ENCODE assay signal across 17 cellular contexts in genomic region chr2:237615631-237616249, GRCh38. TPM values are rescaled to one million over a fixed set of nuclear protein-coding genes. Genes with fewer than 3 reads are reported as not detected.
DNase-seq lines count a peak whose midpoint lies in the region; ATAC-seq and TF ChIP-seq lines count a peak whose summit lies in the region.
"Had no signal": no experiment of that assay in that cellular context is flagged by ENCODE, and none has a peak within 500 bp of the region (broad histone marks: within the 10 kb centered on the region; RNA-seq: fewer than 3 reads in every experiment).

No MANE protein-coding gene starts in this region.

- H3K9me3 Mint-ChIP-seq in CD4-positive, alpha-beta memory T cell, result no peaks in the 10 kb centered on the region
- H3K9me3 Mint-ChIP-seq in chondrocyte (ENCODE audit: low read depth), result peaks cover 4% of the 10 kb centered on the region

- peak overlapping the region in 4 of 7 donors; percentile 8 to 91 (median 43) for H3K27ac Mint-ChIP-seq in CD4-positive, alpha-beta memory T cell
- H3K27ac Mint-ChIP-seq in chondrocyte (ENCODE audit: unreplicated experiment), result peak overlapping the region; percentile 75

- WGBS in smooth muscle cell (ENCODE audit: low lambda C conversion rate), result 72% methylated on average over 4 of the region's 4 CpGs

- intact Hi-C loops in CD4-positive, alpha-beta memory T cell (cut with micrococcal nuclease), result no loop called here

- H3K79me2 ChIP-seq in smooth muscle cell (ENCODE audit: low read depth), result no peaks in the 10 kb centered on the region

- no peak overlapping the region for H3K4me3 Mint-ChIP-seq in CD4-positive, alpha-beta memory T cell
- no peak overlapping the region for H3K4me3 Mint-ChIP-seq in chondrocyte (ENCODE audit: unreplicated experiment)

- TF ChIP-seq CTCF in chondrocyte (IDR thresholded peaks at IDR 0.05), result no peak
- TF ChIP-seq CTCF in smooth muscle cell (IDR thresholded peaks at IDR 0.05; ENCODE audit: borderline replicate concordance, insufficient read depth, poor library complexity, severe bottlenecking), result no peak

- no peaks in the 10 kb centered on the region for H3K36me3 Mint-ChIP-seq in CD4-positive, alpha-beta memory T cell
- H3K36me3 Mint-ChIP-seq in chondrocyte (ENCODE audit: low read depth), result no peaks in the 10 kb centered on the region

- no peak overlapping the region for H3K4me2 ChIP-seq in smooth muscle cell
- H3K4me2 ChIP-seq: KMS-11 had no signal

- H3K36me3 ChIP-seq in CD4-positive, alpha-beta memory T cell (ENCODE audit: insufficient read depth, low read length), result no peaks in the 10 kb centered on the region
- no peaks in the 10 kb centered on the region for H3K36me3 ChIP-seq in smooth muscle cell (ENCODE audit: low read depth)
- H3K36me3 ChIP-seq: pancreas had no signal

- no peak overlapping the region for H3K9ac ChIP-seq in smooth muscle cell (ENCODE audit: low read depth)
- H3K9ac ChIP-seq: KMS-11 had no signal

- H3K4me3 ChIP-seq in CD4-positive, alpha-beta memory T cell (ENCODE audit: low read length in 2 of 2), result no peak overlapping the region
- no peak overlapping the region for H3K4me3 ChIP-seq in smooth muscle cell
- H3K4me3 ChIP-seq: pancreas had no signal

- no peak for DNase-seq in CD4-positive, alpha-beta memory T cell
- DNase-seq in chondrocyte (ENCODE audit: low spot score) (no peak), smooth muscle cell (lab: John Stamatoyannopoulos, UW; ENCODE audit: unreplicated experiment) (no peak), NCI-H1105 (lab: John Stamatoyannopoulos, UW) (no peak)
- DNase-seq: activated CD4-positive, alpha-beta T cell treated with anti-CD3 and anti-CD28 coated beads for 48 hours; activated effector memory CD4-positive, alpha-beta T cell treated with anti-CD3 and anti-CD28 coated beads, Interleukin-2, amount 50 U/mL, for 16 hours; cerebellar nuclear complex; kidney; NCI-H2081; pancreas; T-helper 1 cell had no signal

- POLR2A ChIA-PET in CD4-positive, alpha-beta memory T cell (lab: Charles Lee; ENCODE audit: partially characterized antibody), result interaction anchor here (1.5 kb wide), 1 partner anchor 12 kb away, joined by 4 read pairs; no protein-coding TSS in a partner anchor

- peaks cover 5% of the 10 kb centered on the region for H3F3A ChIP-seq in smooth muscle cell (ENCODE audit: low read depth)

- no peaks in the 10 kb centered on the region for H4K20me1 ChIP-seq in smooth muscle cell (ENCODE audit: low read depth)

- no peak overlapping the region for H2AFZ ChIP-seq in smooth muscle cell (ENCODE audit: low read depth)

- H3K4me1 ChIP-seq in CD4-positive, alpha-beta memory T cell (ENCODE audit: insufficient read depth, low read length), result peaks cover 23% of the 10 kb centered on the region
- H3K4me1 ChIP-seq in smooth muscle cell (ENCODE audit: low read depth), result peaks cover 7% of the 10 kb centered on the region
- H3K4me1 ChIP-seq: pancreas had no signal

- H3K9me3 ChIP-seq in CD4-positive, alpha-beta memory T cell (ENCODE audit: control insufficient read depth in 1 of 2, low read length in 2 of 2), result no peaks in the 10 kb centered on the region
- no peaks in the 10 kb centered on the region for H3K9me3 ChIP-seq in smooth muscle cell (replicated peaks; ENCODE audit: low read depth)
- H3K9me3 ChIP-seq: pancreas had no signal

- H3K27me3 Mint-ChIP-seq in CD4-positive, alpha-beta memory T cell, result no peaks in the 10 kb centered on the region
- H3K27me3 Mint-ChIP-seq in chondrocyte (ENCODE audit: low read depth), result no peaks in the 10 kb centered on the region

- no peak for ATAC-seq in HG03460 (IDR thresholded peaks at IDR 0.05; ENCODE audit: unreplicated experiment)
- ATAC-seq in HG03196 (IDR thresholded peaks at IDR 0.05; ENCODE audit: unreplicated experiment), result no peak
- no peak for ATAC-seq in HG02885 (IDR thresholded peaks at IDR 0.05; ENCODE audit: poor library complexity, unreplicated experiment)
- ATAC-seq: pancreas had no signal

- no peaks in the 10 kb centered on the region for H3K27me3 ChIP-seq in CD4-positive, alpha-beta memory T cell (ENCODE audit: insufficient read depth, low read length)
- H3K27me3 ChIP-seq in layer of hippocampus (ENCODE audit: control insufficient read depth, insufficient read depth, low read length) (no peaks in the 10 kb centered on the region), smooth muscle cell (ENCODE audit: low read depth) (no peaks in the 10 kb centered on the region)
- H3K27me3 ChIP-seq: pancreas had no signal

- CTCF ChIA-PET in CD4-positive, alpha-beta memory T cell (lab: Charles Lee; ENCODE audit: partially characterized antibody), result interaction anchor here (0.5 kb wide), 1 partner anchor 647 kb away, joined by 3 read pairs; no protein-coding TSS in a partner anchor

- H3K27ac ChIP-seq in CD4-positive, alpha-beta memory T cell (ENCODE audit: low read depth, low read length), result no peak overlapping the region
- H3K27ac ChIP-seq in layer of hippocampus (ENCODE audit: low read depth, low read length) (peak overlapping the region; percentile 23), smooth muscle cell (ENCODE audit: low read depth) (peak overlapping the region; percentile 54)
- H3K27ac ChIP-seq: KMS-11, pancreas had no signal

- peaks cover 15 to 38% (median 18%) of the 10 kb centered on the region in 4 donors for H3K4me1 Mint-ChIP-seq in CD4-positive, alpha-beta memory T cell
- peaks cover 43% of the 10 kb centered on the region for H3K4me1 Mint-ChIP-seq in chondrocyte (ENCODE audit: low read depth)

RNA-seq across cellular contexts. Expression of gene LRRFIP1, which starts 11.6 kb away (rescaled TPM):
- total RNA-seq in CD4-positive, alpha-beta memory T cell, result 100 to 1,000 TPM; 114 to 119 TPM
- 100 to 1,000 TPM in 1 of 2 donors, 10 to 100 TPM in 1; 88.0 to 198 TPM for polyA plus RNA-seq in CD4-positive, alpha-beta memory T cell
- 84.7 to 97.5 TPM (median 91.5 TPM) in 3 replicates for total RNA-seq in chondrocyte
- 36.2 and 49.5 TPM in 2 replicates for total RNA-seq in smooth muscle cell
- 65.1 and 82.7 TPM in 2 replicates for polyA plus RNA-seq in smooth muscle cell

RNA-seq across cellular contexts. Expression of gene RAB17, which starts 25.2 kb away (rescaled TPM):
- not detected for total RNA-seq in CD4-positive, alpha-beta memory T cell
- not detected for polyA plus RNA-seq in CD4-positive, alpha-beta memory T cell
- total RNA-seq in chondrocyte, result 0.25 to 0.95 TPM (median 0.68 TPM) in 3 replicates
- 0.18 and 1.4 TPM in 2 replicates for total RNA-seq in smooth muscle cell
- 0.69 and 2.0 TPM in 2 replicates for polyA plus RNA-seq in smooth muscle cell

RNA-seq across cellular contexts. Expression of gene PRLH, which starts 49.4 kb away (rescaled TPM):
- not detected for total RNA-seq in CD4-positive, alpha-beta memory T cell
- not detected for polyA plus RNA-seq in CD4-positive, alpha-beta memory T cell
- total RNA-seq in chondrocyte (not detected in 3 replicates), smooth muscle cell (not detected in 2 replicates)
- not detected in 2 replicates for polyA plus RNA-seq in smooth muscle cell
- total RNA-seq: kidney, pancreas, ureter had no signal
- polyA plus RNA-seq: pancreas had no signal
